1 cellular context compared by ENCODE assay signal in the genomic region with DNA sequence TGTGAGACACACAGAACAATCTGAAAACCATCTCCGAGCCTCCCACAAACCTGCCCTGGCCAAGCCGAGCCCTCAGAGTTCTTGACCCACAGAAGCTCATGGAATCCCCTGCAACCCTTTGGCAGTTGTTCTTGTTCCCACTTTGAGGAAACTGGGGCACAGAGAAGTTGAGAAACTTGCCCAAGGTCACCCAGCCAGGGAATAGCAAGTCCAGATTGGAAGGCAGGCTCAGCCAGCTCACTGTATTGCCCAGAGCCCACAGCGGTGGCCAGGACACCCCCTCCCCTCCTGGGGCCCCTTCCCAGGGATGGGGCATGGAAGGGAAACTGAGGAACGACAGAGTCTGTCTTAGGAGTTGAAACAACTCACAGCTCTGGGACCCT.
TF ChIP-seq lines count a peak whose summit lies in the region.

No MANE protein-coding gene starts in this region.

TF ChIP-seq in GM23338, 12 proteins besides CTCF, POLR2A, EP300 and RAD21:
- no peak for TF ChIP-seq ZNF331 (CRISPR knock-in tag; IDR thresholded peaks at IDR 0.05; ENCODE audit: low read depth)
- TF ChIP-seq, protein P1, sequence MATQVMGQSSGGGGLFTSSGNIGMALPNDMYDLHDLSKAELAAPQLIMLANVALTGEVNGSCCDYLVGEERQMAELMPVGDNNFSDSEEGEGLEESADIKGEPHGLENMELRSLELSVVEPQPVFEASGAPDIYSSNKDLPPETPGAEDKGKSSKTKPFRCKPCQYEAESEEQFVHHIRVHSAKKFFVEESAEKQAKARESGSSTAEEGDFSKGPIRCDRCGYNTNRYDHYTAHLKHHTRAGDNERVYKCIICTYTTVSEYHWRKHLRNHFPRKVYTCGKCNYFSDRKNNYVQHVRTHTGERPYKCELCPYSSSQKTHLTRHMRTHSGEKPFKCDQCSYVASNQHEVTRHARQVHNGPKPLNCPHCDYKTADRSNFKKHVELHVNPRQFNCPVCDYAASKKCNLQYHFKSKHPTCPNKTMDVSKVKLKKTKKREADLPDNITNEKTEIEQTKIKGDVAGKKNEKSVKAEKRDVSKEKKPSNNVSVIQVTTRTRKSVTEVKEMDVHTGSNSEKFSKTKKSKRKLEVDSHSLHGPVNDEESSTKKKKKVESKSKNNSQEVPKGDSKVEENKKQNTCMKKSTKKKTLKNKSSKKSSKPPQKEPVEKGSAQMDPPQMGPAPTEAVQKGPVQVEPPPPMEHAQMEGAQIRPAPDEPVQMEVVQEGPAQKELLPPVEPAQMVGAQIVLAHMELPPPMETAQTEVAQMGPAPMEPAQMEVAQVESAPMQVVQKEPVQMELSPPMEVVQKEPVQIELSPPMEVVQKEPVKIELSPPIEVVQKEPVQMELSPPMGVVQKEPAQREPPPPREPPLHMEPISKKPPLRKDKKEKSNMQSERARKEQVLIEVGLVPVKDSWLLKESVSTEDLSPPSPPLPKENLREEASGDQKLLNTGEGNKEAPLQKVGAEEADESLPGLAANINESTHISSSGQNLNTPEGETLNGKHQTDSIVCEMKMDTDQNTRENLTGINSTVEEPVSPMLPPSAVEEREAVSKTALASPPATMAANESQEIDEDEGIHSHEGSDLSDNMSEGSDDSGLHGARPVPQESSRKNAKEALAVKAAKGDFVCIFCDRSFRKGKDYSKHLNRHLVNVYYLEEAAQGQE (IDR thresholded peaks at IDR 0.05; ENCODE audit: unreplicated experiment): no peak
- TF ChIP-seq CREB1 (CRISPR knock-in tag; IDR thresholded peaks at IDR 0.05; ENCODE audit: low read depth): no peak
- TF ChIP-seq EZH2 (IDR thresholded peaks at IDR 0.05; ENCODE audit: low read depth, unreplicated experiment): no peak
- TF ChIP-seq POLR2AphosphoS5 (IDR thresholded peaks at IDR 0.05; ENCODE audit: low read depth): no peak
- TF ChIP-seq NANOG (IDR thresholded peaks at IDR 0.05; ENCODE audit: borderline replicate concordance): no peak
- TF ChIP-seq EZH2phosphoT487 (IDR thresholded peaks at IDR 0.05; ENCODE audit: unreplicated experiment): no peak
- TF ChIP-seq, protein P2, sequence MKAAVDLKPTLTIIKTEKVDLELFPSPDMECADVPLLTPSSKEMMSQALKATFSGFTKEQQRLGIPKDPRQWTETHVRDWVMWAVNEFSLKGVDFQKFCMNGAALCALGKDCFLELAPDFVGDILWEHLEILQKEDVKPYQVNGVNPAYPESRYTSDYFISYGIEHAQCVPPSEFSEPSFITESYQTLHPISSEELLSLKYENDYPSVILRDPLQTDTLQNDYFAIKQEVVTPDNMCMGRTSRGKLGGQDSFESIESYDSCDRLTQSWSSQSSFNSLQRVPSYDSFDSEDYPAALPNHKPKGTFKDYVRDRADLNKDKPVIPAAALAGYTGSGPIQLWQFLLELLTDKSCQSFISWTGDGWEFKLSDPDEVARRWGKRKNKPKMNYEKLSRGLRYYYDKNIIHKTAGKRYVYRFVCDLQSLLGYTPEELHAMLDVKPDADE (IDR thresholded peaks at IDR 0.05): no peak
- TF ChIP-seq STAT1 (IDR thresholded peaks at IDR 0.05; ENCODE audit: unreplicated experiment): no peak
- no peak for TF ChIP-seq ZNF114 (CRISPR knock-in tag; IDR thresholded peaks at IDR 0.05)
- TF ChIP-seq, protein P3, sequence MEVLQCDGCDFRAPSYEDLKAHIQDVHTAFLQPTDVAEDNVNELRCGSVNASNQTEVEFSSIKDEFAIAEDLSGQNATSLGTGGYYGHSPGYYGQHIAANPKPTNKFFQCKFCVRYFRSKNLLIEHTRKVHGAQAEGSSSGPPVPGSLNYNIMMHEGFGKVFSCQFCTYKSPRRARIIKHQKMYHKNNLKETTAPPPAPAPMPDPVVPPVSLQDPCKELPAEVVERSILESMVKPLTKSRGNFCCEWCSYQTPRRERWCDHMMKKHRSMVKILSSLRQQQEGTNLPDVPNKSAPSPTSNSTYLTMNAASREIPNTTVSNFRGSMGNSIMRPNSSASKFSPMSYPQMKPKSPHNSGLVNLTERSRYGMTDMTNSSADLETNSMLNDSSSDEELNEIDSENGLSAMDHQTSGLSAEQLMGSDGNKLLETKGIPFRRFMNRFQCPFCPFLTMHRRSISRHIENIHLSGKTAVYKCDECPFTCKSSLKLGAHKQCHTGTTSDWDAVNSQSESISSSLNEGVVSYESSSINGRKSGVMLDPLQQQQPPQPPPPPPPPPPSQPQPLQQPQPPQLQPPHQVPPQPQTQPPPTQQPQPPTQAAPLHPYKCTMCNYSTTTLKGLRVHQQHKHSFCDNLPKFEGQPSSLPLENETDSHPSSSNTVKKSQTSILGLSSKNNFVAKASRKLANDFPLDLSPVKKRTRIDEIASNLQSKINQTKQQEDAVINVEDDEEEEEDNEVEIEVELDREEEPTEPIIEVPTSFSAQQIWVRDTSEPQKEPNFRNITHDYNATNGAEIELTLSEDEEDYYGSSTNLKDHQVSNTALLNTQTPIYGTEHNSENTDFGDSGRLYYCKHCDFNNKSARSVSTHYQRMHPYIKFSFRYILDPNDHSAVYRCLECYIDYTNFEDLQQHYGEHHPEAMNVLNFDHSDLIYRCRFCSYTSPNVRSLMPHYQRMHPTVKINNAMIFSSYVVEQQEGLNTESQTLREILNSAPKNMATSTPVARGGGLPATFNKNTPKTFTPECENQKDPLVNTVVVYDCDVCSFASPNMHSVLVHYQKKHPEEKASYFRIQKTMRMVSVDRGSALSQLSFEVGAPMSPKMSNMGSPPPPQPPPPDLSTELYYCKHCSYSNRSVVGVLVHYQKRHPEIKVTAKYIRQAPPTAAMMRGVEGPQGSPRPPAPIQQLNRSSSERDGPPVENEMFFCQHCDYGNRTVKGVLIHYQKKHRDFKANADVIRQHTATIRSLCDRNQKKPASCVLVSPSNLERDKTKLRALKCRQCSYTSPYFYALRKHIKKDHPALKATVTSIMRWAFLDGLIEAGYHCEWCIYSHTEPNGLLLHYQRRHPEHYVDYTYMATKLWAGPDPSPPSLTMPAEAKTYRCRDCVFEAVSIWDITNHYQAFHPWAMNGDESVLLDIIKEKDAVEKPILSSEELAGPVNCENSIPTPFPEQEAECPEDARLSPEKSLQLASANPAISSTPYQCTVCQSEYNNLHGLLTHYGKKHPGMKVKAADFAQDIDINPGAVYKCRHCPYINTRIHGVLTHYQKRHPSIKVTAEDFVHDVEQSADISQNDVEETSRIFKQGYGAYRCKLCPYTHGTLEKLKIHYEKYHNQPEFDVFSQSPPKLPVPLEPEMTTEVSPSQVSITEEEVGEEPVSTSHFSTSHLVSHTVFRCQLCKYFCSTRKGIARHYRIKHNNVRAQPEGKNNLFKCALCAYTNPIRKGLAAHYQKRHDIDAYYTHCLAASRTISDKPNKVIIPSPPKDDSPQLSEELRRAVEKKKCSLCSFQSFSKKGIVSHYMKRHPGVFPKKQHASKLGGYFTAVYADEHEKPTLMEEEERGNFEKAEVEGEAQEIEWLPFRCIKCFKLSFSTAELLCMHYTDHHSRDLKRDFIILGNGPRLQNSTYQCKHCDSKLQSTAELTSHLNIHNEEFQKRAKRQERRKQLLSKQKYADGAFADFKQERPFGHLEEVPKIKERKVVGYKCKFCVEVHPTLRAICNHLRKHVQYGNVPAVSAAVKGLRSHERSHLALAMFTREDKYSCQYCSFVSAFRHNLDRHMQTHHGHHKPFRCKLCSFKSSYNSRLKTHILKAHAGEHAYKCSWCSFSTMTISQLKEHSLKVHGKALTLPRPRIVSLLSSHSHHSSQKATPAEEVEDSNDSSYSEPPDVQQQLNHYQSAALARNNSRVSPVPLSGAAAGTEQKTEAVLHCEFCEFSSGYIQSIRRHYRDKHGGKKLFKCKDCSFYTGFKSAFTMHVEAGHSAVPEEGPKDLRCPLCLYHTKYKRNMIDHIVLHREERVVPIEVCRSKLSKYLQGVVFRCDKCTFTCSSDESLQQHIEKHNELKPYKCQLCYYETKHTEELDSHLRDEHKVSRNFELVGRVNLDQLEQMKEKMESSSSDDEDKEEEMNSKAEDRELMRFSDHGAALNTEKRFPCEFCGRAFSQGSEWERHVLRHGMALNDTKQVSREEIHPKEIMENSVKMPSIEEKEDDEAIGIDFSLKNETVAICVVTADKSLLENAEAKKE (CRISPR knock-in tag; IDR thresholded peaks at IDR 0.05): no peak
- no peak for TF ChIP-seq JUNB (IDR thresholded peaks at IDR 0.05; ENCODE audit: unreplicated experiment)
